In the genomic region with DNA sequence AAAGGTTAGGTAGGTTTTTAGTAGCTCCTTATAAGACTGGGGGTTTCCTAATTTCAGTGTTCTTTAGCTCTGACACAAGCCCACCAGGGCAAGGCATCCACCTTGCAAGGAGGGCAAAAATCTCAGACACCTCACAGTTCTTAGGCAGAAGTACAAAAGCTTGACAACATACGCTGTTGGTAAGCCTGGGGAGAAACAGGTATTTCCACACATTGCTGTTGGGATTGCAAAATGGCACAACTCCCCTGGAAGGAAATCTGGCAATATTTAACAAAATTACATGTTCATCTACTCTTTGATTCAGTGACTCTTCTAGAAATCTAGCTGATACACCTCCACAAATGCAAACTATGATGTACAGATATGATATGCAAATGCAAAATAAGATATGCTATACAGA, we compare ENCODE assay signal across 19 cellular contexts.
"Had no signal": no experiment of that assay in that cellular context is flagged by ENCODE, and none has a peak within 500 bp of the region (broad histone marks: within the 10 kb centered on the region; RNA-seq: fewer than 3 reads in every experiment).

No MANE protein-coding gene starts in this region.

- H3K4me3 Mint-ChIP-seq: central memory CD8-positive, alpha-beta T cell; naive thymus-derived CD4-positive, alpha-beta T cell; nephron progenitor cell; stimulated activated memory B cell treated with anti-CD40 and anti-IgM and Interleukin-4, amounts not matched to agents 10 μg/mL and 1 μg/mL and 100 μg/mL, for 72 hours; stimulated activated naive CD8-positive, alpha-beta T cell treated with anti-CD3 and anti-CD28 coated beads, Interleukin-15, amount 100 ng/mL, for 72 hours had no signal

- H3K27me3 ChIP-seq: esophagus muscularis mucosa, gastroesophageal sphincter, testis, tibial nerve had no signal

- ATAC-seq: gastroesophageal sphincter; left ventricle myocardium superior; naive thymus-derived CD4-positive, alpha-beta T cell; right cardiac atrium; stimulated activated memory B cell treated with anti-CD40 and anti-IgM and Interleukin-4, amounts not matched to agents 10 μg/mL and 1 μg/mL and 100 μg/mL, for 72 hours; stimulated activated naive CD8-positive, alpha-beta T cell treated with anti-CD3 and anti-CD28 coated beads, Interleukin-15, amount 100 ng/mL, for 72 hours had no signal

- H3K27ac Mint-ChIP-seq: naive thymus-derived CD4-positive, alpha-beta T cell; nephron progenitor cell; stimulated activated memory B cell treated with anti-CD40 and anti-IgM and Interleukin-4, amounts not matched to agents 10 μg/mL and 1 μg/mL and 100 μg/mL, for 72 hours; stimulated activated naive CD8-positive, alpha-beta T cell treated with anti-CD3 and anti-CD28 coated beads, Interleukin-15, amount 100 ng/mL, for 72 hours had no signal

- H3K9me3 Mint-ChIP-seq: central memory CD8-positive, alpha-beta T cell; stimulated activated memory B cell treated with anti-CD40 and anti-IgM and Interleukin-4, amounts not matched to agents 10 μg/mL and 1 μg/mL and 100 μg/mL, for 72 hours; stimulated activated naive CD8-positive, alpha-beta T cell treated with anti-CD3 and anti-CD28 coated beads, Interleukin-15, amount 100 ng/mL, for 72 hours had no signal

- H3K4me1 Mint-ChIP-seq: central memory CD8-positive, alpha-beta T cell; naive thymus-derived CD4-positive, alpha-beta T cell; nephron progenitor cell; stimulated activated memory B cell treated with anti-CD40 and anti-IgM and Interleukin-4, amounts not matched to agents 10 μg/mL and 1 μg/mL and 100 μg/mL, for 72 hours; stimulated activated naive CD8-positive, alpha-beta T cell treated with anti-CD3 and anti-CD28 coated beads, Interleukin-15, amount 100 ng/mL, for 72 hours had no signal

- H3K4me3 ChIP-seq: dorsolateral prefrontal cortex, esophagus muscularis mucosa, gastroesophageal sphincter, testis, tibial nerve had no signal

- H3K36me3 ChIP-seq: esophagus muscularis mucosa, gastroesophageal sphincter, tibial nerve had no signal

- H3K9me3 ChIP-seq: esophagus muscularis mucosa, gastroesophageal sphincter, testis, tibial nerve had no signal

- DNase-seq: cortex of kidney; dorsolateral prefrontal cortex; effector CD8-positive, alpha-beta T cell; glutamatergic neuron; kidney; left cardiac atrium; left ventricle myocardium superior; naive thymus-derived CD4-positive, alpha-beta T cell; nephron progenitor cell; posterior cingulate gyrus; right cardiac atrium; stimulated activated CD4-positive, alpha-beta T cell treated with anti-CD3 and anti-CD28 coated beads, Interleukin-4, amount 100 ng/mL, for 1 hour; stimulated activated naive CD8-positive, alpha-beta T cell treated with anti-CD3 and anti-CD28 coated beads, Interleukin-15, amount 100 ng/mL, for 72 hours; testis had no signal

- H3K27me3 Mint-ChIP-seq: stimulated activated memory B cell treated with anti-CD40 and anti-IgM and Interleukin-4, amounts not matched to agents 10 μg/mL and 1 μg/mL and 100 μg/mL, for 72 hours had no signal

- H3K36me3 Mint-ChIP-seq: naive thymus-derived CD4-positive, alpha-beta T cell; stimulated activated memory B cell treated with anti-CD40 and anti-IgM and Interleukin-4, amounts not matched to agents 10 μg/mL and 1 μg/mL and 100 μg/mL, for 72 hours had no signal

- H3K27ac ChIP-seq: dorsolateral prefrontal cortex, esophagus muscularis mucosa, gastroesophageal sphincter, testis, tibial nerve had no signal

- H3K4me1 ChIP-seq: esophagus muscularis mucosa, gastroesophageal sphincter, testis, tibial nerve had no signal
